8 cellular contexts compared by ENCODE assay signal in genomic region chr5:1008451-1009358, GRCh38. TPM values are rescaled to one million over a fixed set of nuclear protein-coding genes. Genes with fewer than 3 reads are reported as not detected.
DNase-seq lines count a peak whose midpoint lies in the region; ATAC-seq and TF ChIP-seq lines count a peak whose summit lies in the region.

Gene NKD2, plus strand, starts transcription at chr5:1008802. Its CDS starts 256 bp downstream, at chr5:1009058.

- peak within 1 kb of the TSS; percentile 77 to 79 for H3K4me3 Mint-ChIP-seq in effector memory CD8-positive, alpha-beta T cell

- no peak within 1 kb of the TSS for H3K9ac ChIP-seq in HUES48 (ENCODE audit: low read depth, low read length)

- H3K27ac Mint-ChIP-seq in effector memory CD8-positive, alpha-beta T cell, result no peak within 1 kb of the TSS

- peaks cover 5 to 10% of the 10 kb centered on the region in 2 donors for H3K4me1 Mint-ChIP-seq in effector memory CD8-positive, alpha-beta T cell (ENCODE audit: low read depth in 2 of 2)

- H3K4me3 ChIP-seq in GM12865 (ENCODE audit: low read depth, low read length), result no peak within 1 kb of the TSS
- H3K4me3 ChIP-seq in HUES48 (ENCODE audit: low read depth, low read length), result peak within 1 kb of the TSS; percentile 53
- peak within 1 kb of the TSS; percentile 37 to 64 for H3K4me3 ChIP-seq in muscle layer of duodenum (ENCODE audit: low read depth in 1 of 2, low read length in 2 of 2)
- peak within 1 kb of the TSS; percentile 43 for H3K4me3 ChIP-seq in upper lobe of right lung

- H3K27me3 Mint-ChIP-seq in effector memory CD8-positive, alpha-beta T cell, result peaks cover 51 to 72% of the 10 kb centered on the region in 2 donors

- peaks cover 4% of the 10 kb centered on the region for H3K36me3 Mint-ChIP-seq in effector memory CD8-positive, alpha-beta T cell (ENCODE audit: insufficient read depth)

- H3K4me1 ChIP-seq in HUES48 (ENCODE audit: control insufficient read depth, insufficient read depth, low read length) (peaks cover 7% of the 10 kb centered on the region), muscle layer of duodenum (ENCODE audit: control insufficient read depth in 1 of 2, insufficient read depth in 2 of 2, low read length in 2 of 2) (peaks cover 0 to 38% of the 10 kb centered on the region in 2 donors), upper lobe of right lung (peaks cover 14% of the 10 kb centered on the region)

- TF ChIP-seq CTCF in GM12865 (IDR thresholded peaks at IDR 0.05; ENCODE audit: insufficient read depth, low read depth, low read length, missing control alignments) (peak; percentile 56), VCaP (conservative IDR thresholded peaks at IDR 0.05) (peak; percentile 92), upper lobe of right lung (IDR thresholded peaks at IDR 0.05) (peak; percentile 49)

- peak; percentile 65 for ATAC-seq in effector memory CD8-positive, alpha-beta T cell (replicated peaks)
- ATAC-seq in upper lobe of right lung (peak; percentile 38), HG03135 (IDR thresholded peaks at IDR 0.05; ENCODE audit: unreplicated experiment) (no peak)

- H3K27ac ChIP-seq in HUES48 (ENCODE audit: low read depth, low read length) (no peak within 1 kb of the TSS), VCaP (peak within 1 kb of the TSS; percentile 37; the same call in 1 of the 2 replicates), muscle layer of duodenum (ENCODE audit: low read length) (no peak within 1 kb of the TSS), upper lobe of right lung (peak within 1 kb of the TSS; percentile 66)

- intact Hi-C loops in upper lobe of right lung (cut with DNase I), result loop anchor here (10.0 kb wide), 1 partner anchor 126 kb away; no protein-coding TSS in a partner anchor

- H3K27me3 ChIP-seq in HUES48 (ENCODE audit: control insufficient read depth, insufficient read depth, low read length), result peaks cover 63% of the 10 kb centered on the region
- peaks cover 20% of the 10 kb centered on the region for H3K27me3 ChIP-seq in muscle layer of duodenum (ENCODE audit: low read depth, low read length)
- peaks cover 36% of the 10 kb centered on the region for H3K27me3 ChIP-seq in upper lobe of right lung

- DNase-seq in GM12865 (ENCODE audit: low read depth) (no peak), upper lobe of right lung (peak; percentile 70), SHP77 (lab: John Stamatoyannopoulos, UW) (no peak)
- DNase-seq in effector memory CD8-positive, alpha-beta T cell, result peak in 2 of 3 experiments; percentile 23 to 28

- H3K9me3 Mint-ChIP-seq in effector memory CD8-positive, alpha-beta T cell, result no peaks in the 10 kb centered on the region

- H3K36me3 ChIP-seq in HUES48 (ENCODE audit: control insufficient read depth, insufficient read depth, low read length), result no peaks in the 10 kb centered on the region
- no peaks in the 10 kb centered on the region for H3K36me3 ChIP-seq in muscle layer of duodenum (ENCODE audit: control insufficient read depth in 1 of 2, insufficient read depth in 2 of 2, low read length in 2 of 2)
- H3K36me3 ChIP-seq in upper lobe of right lung, result no peaks in the 10 kb centered on the region

- H3K9me3 ChIP-seq in HUES48 (ENCODE audit: control insufficient read depth, insufficient read depth, low read length) (no peaks in the 10 kb centered on the region), muscle layer of duodenum (ENCODE audit: control insufficient read depth in 1 of 2, low read length in 2 of 2) (no peaks in the 10 kb centered on the region), upper lobe of right lung (no peaks in the 10 kb centered on the region)

RNA-seq across cellular contexts. Expression of gene NKD2, which starts in this region (rescaled TPM):
- total RNA-seq in upper lobe of right lung, result 64.4 TPM

Comparison
In these comparisons a context has a peak if more than half of its experiments do, and no peak if none do; other contexts are left out.
1. DNase-seq: peak in effector memory CD8-positive, alpha-beta T cell (2 of 3) and upper lobe of right lung (single experiment); none in GM12865 (single experiment) and SHP77 (0 of 2).
2. H3K27ac ChIP-seq: peak in VCaP (single experiment) and upper lobe of right lung (single experiment); none in HUES48 (single experiment) and muscle layer of duodenum (single experiment).
3. Peak in every context shown above with its lines, with median percentiles within 50 percentile points of each other: CTCF ChIP-seq.